1 cellular context compared by ENCODE assay signal in genomic region chr22:29872989-29873388, GRCh38.
TF ChIP-seq lines count a peak whose summit lies in the region.

No MANE protein-coding gene starts in this region.

TF ChIP-seq in GM23338, 12 proteins besides CTCF, POLR2A, EP300 and RAD21 (continued from another document):
- TF ChIP-seq ZNF462 (CRISPR knock-in tag; IDR thresholded peaks at IDR 0.05), result no peak
- no peak for TF ChIP-seq EZH2phosphoT487 (IDR thresholded peaks at IDR 0.05; ENCODE audit: unreplicated experiment)
TF ChIP-seq in GM23338: peak in this region for 0.
